ENCODE assay signal across 25 cellular contexts in genomic region chr4:18524667-18525066, GRCh38.
"Had no signal": no experiment of that assay in that cellular context is flagged by ENCODE, and none has a peak within 500 bp of the region (broad histone marks: within the 10 kb centered on the region; RNA-seq: fewer than 3 reads in every experiment).

No MANE protein-coding gene starts in this region.

- H3K36me3 ChIP-seq: brain microvascular endothelial cell, cardiac muscle cell had no signal

- H3K27ac ChIP-seq: brain microvascular endothelial cell, cardiac muscle cell had no signal

- H3K27me3 ChIP-seq: brain microvascular endothelial cell, cardiac muscle cell had no signal

- DNase-seq: activated CD4-positive, alpha-beta T cell treated with anti-CD3 and anti-CD28 coated beads for 48 hours; activated CD4-positive, alpha-beta T cell treated with anti-CD3 and anti-CD28 coated beads, Interleukin-2, amount 50 U/mL, for 4 hours; activated CD4-positive, CD25-positive, alpha-beta regulatory T cell treated with anti-CD3 and anti-CD28 coated beads, Interleukin-2, amount 50 U/mL, for 72 hours; activated CD8-positive, alpha-beta memory T cell treated with anti-CD3 and anti-CD28 coated beads, Interleukin-2, amount 50 U/mL, for 48 hours; activated CD8-positive, alpha-beta T cell treated with anti-CD3 and anti-CD28 coated beads, Interleukin-2, amount 10 ng/mL, durations not matched to agents 7 days and 5 days; activated effector memory CD4-positive, alpha-beta T cell treated with Interleukin-2 at 50 U/mL for 16 hours; activated naive CD4-positive, alpha-beta T cell; activated naive CD8-positive, alpha-beta T cell treated with anti-CD3 and anti-CD28 coated beads, Interleukin-2, amount 50 U/mL, for 24 hours; activated T-cell treated with anti-CD3 and anti-CD28 coated beads, Interleukin-2, amount 50 U/mL, for 1 hour; amygdala; brain microvascular endothelial cell; KG1; NCI-H1048; NCI-H1417 treated with DMSO at 0.1 percent for 48 hours; NCI-H1694 treated with DMSO at 0.1 percent for 48 hours; NCI-H2107; NCI-H2171 treated with DMSO at 0.1 percent for 48 hours; NCI-H226; NCI-H526; NCI-H82; PC-3; SHP77; T-helper 17 cell; T-helper 9 cell had no signal

- H3K4me3 ChIP-seq: cardiac muscle cell had no signal
